Comparison of ENCODE assay signal across 10 cellular contexts in the genomic region with DNA sequence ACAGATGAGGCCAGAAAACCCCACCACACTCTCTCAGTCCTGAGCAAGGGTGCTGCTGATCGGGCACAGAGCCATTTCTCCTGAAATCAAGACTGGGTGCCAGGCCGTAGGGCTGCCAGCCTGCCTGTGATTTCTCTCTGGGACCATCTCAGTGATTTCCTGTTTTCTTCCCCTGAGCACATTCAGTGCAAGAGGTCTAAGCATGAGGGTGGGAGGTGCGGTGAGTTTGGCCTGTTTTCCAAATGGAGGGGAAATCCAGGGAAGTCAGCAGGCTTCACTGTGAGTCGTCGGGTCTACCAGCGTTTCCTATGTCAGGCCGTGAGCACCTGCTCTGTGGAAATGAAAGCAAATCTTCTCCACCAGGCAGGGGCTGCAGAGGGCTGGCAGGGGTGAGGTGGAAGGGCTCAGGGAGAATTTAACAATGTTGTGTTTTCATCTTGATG.
DNase-seq lines count a peak whose midpoint lies in the region; ATAC-seq, FAIRE-seq and TF ChIP-seq lines count a peak whose summit lies in the region.
"Had no signal": no experiment of that assay in that cellular context is flagged by ENCODE, and none has a peak within 500 bp of the region (broad histone marks: within the 10 kb centered on the region; RNA-seq: fewer than 3 reads in every experiment).

No MANE protein-coding gene starts in this region.

- H3K27me3 ChIP-seq in endodermal cell (ENCODE audit: control insufficient read depth, insufficient read depth, low read length, poor library complexity, severe bottlenecking) = no peaks in the 10 kb centered on the region
- H3K27me3 ChIP-seq in spleen (replicated peaks in 1 of 7) = no peaks in the 10 kb centered on the region

- H3K4me1 ChIP-seq in endodermal cell (ENCODE audit: control insufficient read depth, insufficient read depth, low read length) = no peaks in the 10 kb centered on the region
- peaks cover 57 to 97% (median 79%) of the 10 kb centered on the region in 6 donors for H3K4me1 ChIP-seq in spleen

- TF ChIP-seq POLR2A in spleen (IDR thresholded peaks at IDR 0.05) = no peak

- no peak overlapping the region for H3K27ac ChIP-seq in endodermal cell (ENCODE audit: low read depth, low read length)
- H3K27ac ChIP-seq in spleen = peak overlapping the region; percentile 69 to 90 (median 78)

- H3K4me1 Mint-ChIP-seq in endodermal cell = peaks cover 36% of the 10 kb centered on the region

- TF ChIP-seq CTCF in endodermal cell (conservative IDR thresholded peaks at IDR 0.05) (no peak), spleen (IDR thresholded peaks at IDR 0.05 in 8 of 11, conservative IDR thresholded peaks at IDR 0.05 in 3 of 11) (no peak)

- H3K4me3 ChIP-seq in endodermal cell (ENCODE audit: low read length) (no peak overlapping the region), spleen (peak overlapping the region in 2 of 8 donors; percentile 6 to 33)

- intact Hi-C loops in spleen (cut with DNase I; ENCODE audit: low total_unique reads) = no loop called here

- no peaks in the 10 kb centered on the region for H3K27me3 Mint-ChIP-seq in endodermal cell (ENCODE audit: insufficient read depth)

- no peak overlapping the region for H3K9ac ChIP-seq in endodermal cell (ENCODE audit: extremely low read depth, low read length, poor library complexity, severe bottlenecking)

- H3K9me3 Mint-ChIP-seq in endodermal cell = peaks cover 3% of the 10 kb centered on the region

- DNase-seq in GM18507 (ENCODE audit: extremely low spot score, insufficient read length, low read depth) = no peak
- DNase-seq in activated CD4-positive, CD25-positive, alpha-beta regulatory T cell treated with anti-CD3 and anti-CD28 coated beads, Interleukin-2, amount 50 U/mL, for 16 hours (ENCODE audit: low read depth, low spot score) = peak; percentile 21
- no peak for DNase-seq in endodermal cell
- peak; percentile 82 for DNase-seq in spleen
- DNase-seq in mesenteric fat pad (ENCODE audit: low spot score) = no peak
- no peak for DNase-seq in NCI-H446 treated with DMSO at 0.1 percent for 48 hours (lab: John Stamatoyannopoulos, UW)
- DNase-seq in NCI-H774 (lab: John Stamatoyannopoulos, UW) = no peak

- H3K36me3 ChIP-seq in endodermal cell (ENCODE audit: control insufficient read depth, insufficient read depth, low read length) = peaks cover 25% of the 10 kb centered on the region
- peaks cover 0 to 26% (median 0%) of the 10 kb centered on the region in 6 donors for H3K36me3 ChIP-seq in spleen

- H3K4me3 Mint-ChIP-seq in endodermal cell = no peak overlapping the region

- 92% methylated on average over 7 of the region's 7 CpGs; no CpG with 5 or more reads in 1 of the 2 experiments for WGBS in endodermal cell (ENCODE audit: insufficient coverage in 1 of 2, insufficient read length in 1 of 2), 2 experiments
- WGBS in spleen, 5 donors = 9 to 21% (median 13%) methylated on average over 5 to 7 of the region's 7 CpGs

- H3K27ac Mint-ChIP-seq in endodermal cell = peak overlapping the region; percentile 84

- FAIRE-seq in GM18507 (lab: Jason Lieb, UNC) = peak; percentile 73
- FAIRE-seq: colon, H1 had no signal

- peaks cover 47% of the 10 kb centered on the region for H3K36me3 Mint-ChIP-seq in endodermal cell (ENCODE audit: low read depth)

- peaks cover 6% of the 10 kb centered on the region for H3K9me3 ChIP-seq in endodermal cell (ENCODE audit: control insufficient read depth, low read length)
- H3K9me3 ChIP-seq in spleen = peaks cover 0 to 10% (median 0%) of the 10 kb centered on the region in 8 donors

- ATAC-seq in HG03045 (IDR thresholded peaks at IDR 0.05; ENCODE audit: unreplicated experiment) = no peak

Comparison
In these comparisons a context has a peak if more than half of its experiments do, and no peak if none do; other contexts are left out.
1. DNase-seq: peak in activated CD4-positive, CD25-positive, alpha-beta regulatory T cell treated with anti-CD3 and anti-CD28 coated beads, Interleukin-2, amount 50 U/mL, for 16 hours (single experiment) and spleen (single experiment); none in GM18507 (single experiment), endodermal cell (single experiment), mesenteric fat pad (single experiment), NCI-H446 treated with DMSO at 0.1 percent for 48 hours (single experiment) and NCI-H774 (single experiment).